In genomic region chr2:43461461-43462073, GRCh38 we compare ENCODE assay signal across 10 cellular contexts.
DNase-seq lines count a peak whose midpoint lies in the region; ATAC-seq, FAIRE-seq and TF ChIP-seq lines count a peak whose summit lies in the region.
"Had no signal": no experiment of that assay in that cellular context is flagged by ENCODE, and none has a peak within 500 bp of the region (broad histone marks: within the 10 kb centered on the region; RNA-seq: fewer than 3 reads in every experiment).

No MANE protein-coding gene starts in this region.

- CTCF ChIA-PET in A549 (lab: Yijun Ruan, JAX): interaction anchor here (0.8 kb wide), 1 partner anchor 23 kb away, joined by 3 read pairs; no protein-coding TSS in a partner anchor

- peak; percentile 7 for FAIRE-seq in A549 (lab: Jason Lieb, UNC)

- H3K23ac ChIP-seq in mesendoderm (ENCODE audit: low read length): no peak overlapping the region

- TF ChIP-seq CTCF in A549 (IDR thresholded peaks at IDR 0.05): no peak

- no peak overlapping the region for H2BK5ac ChIP-seq in mesendoderm (ENCODE audit: low read length)

- DNase-seq in A549 (ENCODE audit: low read depth in 1 of 2, low spot score in 1 of 2) (no peak), caudate nucleus (lab: John Stamatoyannopoulos, UW) (no peak), islet precursor cell (no peak), HK-2 (ENCODE audit: unreplicated experiment) (no peak), mesendoderm (no peak)
- DNase-seq in stimulated activated CD4-positive, alpha-beta T cell treated with anti-CD3 and anti-CD28 coated beads, Interleukin-4, amount 100 ng/mL, for 4 hours: no peak
- DNase-seq: right lobe of liver had no signal

- H3K4me1 ChIP-seq in A549: peaks cover 87% of the 10 kb centered on the region
- no peaks in the 10 kb centered on the region for H3K4me1 ChIP-seq in mesendoderm (ENCODE audit: control insufficient read depth, low read depth, low read length)
- H3K4me1 ChIP-seq: BLaER1 had no signal

- no peaks in the 10 kb centered on the region for H3K79me1 ChIP-seq in mesendoderm (ENCODE audit: low read length)

- TF ChIP-seq RAD21 in A549 (conservative IDR thresholded peaks at IDR 0.05 in 1 of 2, IDR thresholded peaks at IDR 0.05 in 1 of 2): no peak

- TF ChIP-seq POLR2A in A549 (IDR thresholded peaks at IDR 0.05; ENCODE audit: low read length): no peak

- H3K4me3 ChIP-seq in A549: no peak overlapping the region
- no peak overlapping the region for H3K4me3 ChIP-seq in mesendoderm (ENCODE audit: low read length)
- H3K4me3 ChIP-seq: BLaER1, right lobe of liver had no signal

- H2BK15ac ChIP-seq in mesendoderm (replicated peaks; ENCODE audit: low read depth): no peak overlapping the region

- no peak overlapping the region for H3K56ac ChIP-seq in mesendoderm (ENCODE audit: low read length)

- no peak for TF ChIP-seq EP300 in A549 (IDR thresholded peaks at IDR 0.05)

- WGBS in A549 (ENCODE audit: missing lambda C conversion rate): 88% methylated on average over 3 of the region's 3 CpGs
- WGBS in mesendoderm (ENCODE audit: extremely low coverage, insufficient coverage, low lambda C conversion rate): no CpG with 5 or more reads among the region's 3 CpGs

- H3K9me3 ChIP-seq in A549: no peaks in the 10 kb centered on the region
- H3K9me3 ChIP-seq: BLaER1, right lobe of liver had no signal

- no peak overlapping the region for H2AK5ac ChIP-seq in mesendoderm (ENCODE audit: low read length)

- H3K4me2 ChIP-seq in A549 (0 out of 3 replicates have a peak overlapping the region, but pooled peaks have one; percentile 1), mesendoderm (ENCODE audit: low read length) (no peak overlapping the region)
- H3K4me2 ChIP-seq: BLaER1 had no signal

- H3K18ac ChIP-seq in mesendoderm (ENCODE audit: low read length): no peak overlapping the region

- no peaks in the 10 kb centered on the region for H3K27me3 ChIP-seq in mesendoderm (ENCODE audit: insufficient read depth, low read length, poor library complexity)
- H3K27me3 ChIP-seq: BLaER1, right lobe of liver had no signal

- H3K9ac ChIP-seq in mesendoderm (ENCODE audit: low read length): no peak overlapping the region
- H3K9ac ChIP-seq: BLaER1 had no signal

- H4K8ac ChIP-seq in mesendoderm (ENCODE audit: low read depth, low read length): no peak overlapping the region

- ATAC-seq in A549: no peak
- peak; percentile 81 for ATAC-seq in GM19397 (IDR thresholded peaks at IDR 0.05; ENCODE audit: unreplicated experiment)
- peak; percentile 78 for ATAC-seq in HG03280 (IDR thresholded peaks at IDR 0.05; ENCODE audit: unreplicated experiment)

- H3K27ac ChIP-seq in A549 (peak overlapping the region in 1 of 2 experiments; percentile 46; a peak in 2 of 6 replicates), caudate nucleus (ENCODE audit: low read depth, low read length) (peak overlapping the region; percentile 27), mesendoderm (ENCODE audit: low read depth, low read length) (no peak overlapping the region)
- H3K27ac ChIP-seq: BLaER1, right lobe of liver had no signal

- POLR2A ChIA-PET in A549 (lab: Yijun Ruan, JAX): no interaction called here

- H3K4ac ChIP-seq in mesendoderm (ENCODE audit: low read depth, low read length): no peak overlapping the region

- no peaks in the 10 kb centered on the region for H3K36me3 ChIP-seq in mesendoderm (ENCODE audit: control insufficient read depth, insufficient read depth, low read length)
- H3K36me3 ChIP-seq: BLaER1 had no signal

- no peak overlapping the region for H2BK120ac ChIP-seq in mesendoderm (ENCODE audit: low read depth, low read length)

- no peak overlapping the region for H4K5ac ChIP-seq in mesendoderm (ENCODE audit: low read length)

- no peaks in the 10 kb centered on the region for H3K79me2 ChIP-seq in mesendoderm (ENCODE audit: control insufficient read depth, insufficient read depth, low read length)

TF ChIP-seq in A549, 52 proteins besides CTCF, POLR2A, EP300 and RAD21:
- TF ChIP-seq RNF2 (IDR thresholded peaks at IDR 0.05; ENCODE audit: borderline replicate concordance, low read depth) (no peak), MAFK (IDR thresholded peaks at IDR 0.05; ENCODE audit: partially characterized antibody) (peak; percentile 91)

Comparison
In these comparisons a context has a peak if more than half of its experiments do, and no peak if none do; other contexts are left out.
1. ATAC-seq: peak in GM19397 (single experiment) and HG03280 (single experiment); none in A549 (0 of 2).